8 cellular contexts compared by ENCODE assay signal in the genomic region with DNA sequence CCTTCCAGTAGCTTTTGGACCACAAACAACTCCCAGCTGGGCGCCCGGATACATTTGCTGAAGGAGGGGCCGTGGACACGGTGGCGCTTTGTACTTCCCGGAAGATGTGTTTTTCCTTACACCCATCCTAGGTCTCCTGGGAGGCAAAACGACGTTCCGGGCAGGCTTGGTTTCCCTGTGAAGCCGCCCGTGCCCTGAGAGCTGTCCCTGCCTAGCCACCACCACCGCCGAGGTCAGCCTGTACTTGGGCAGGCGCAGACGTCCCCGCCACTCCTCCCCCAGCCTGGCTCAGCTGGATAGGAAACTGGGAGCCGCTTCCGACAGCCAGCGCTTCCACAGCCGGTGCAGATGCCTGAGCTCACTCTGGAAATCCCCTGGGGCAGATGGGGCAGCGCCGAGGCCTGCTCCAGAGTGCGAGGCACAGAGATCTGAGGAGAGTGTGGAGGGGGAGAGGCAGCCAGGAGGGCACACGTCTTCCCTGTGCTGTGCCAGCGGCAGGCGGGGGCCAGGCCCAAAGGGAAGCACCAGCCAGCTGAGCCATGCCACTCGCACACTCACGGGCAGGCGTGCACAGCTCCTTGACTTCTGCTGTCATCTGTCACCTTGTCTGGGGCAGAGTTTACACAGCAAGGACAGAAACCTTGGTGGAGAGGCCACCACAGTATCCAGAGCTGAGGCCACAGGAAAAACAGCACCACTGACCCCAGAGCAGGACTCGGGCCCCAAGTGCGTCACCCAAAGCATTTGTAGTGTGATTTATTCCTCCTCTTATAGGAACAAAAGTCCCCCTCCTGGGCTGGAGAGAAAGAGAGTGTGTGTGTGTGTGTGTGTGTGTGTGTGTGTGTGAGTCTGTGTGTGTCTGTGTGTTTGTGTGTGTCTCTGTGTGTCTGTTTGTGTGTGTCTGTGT. TPM values are rescaled to one million over a fixed set of nuclear protein-coding genes. Genes with fewer than 3 reads are reported as not detected.
A peak's percentile ranks its signal among the peaks of the same experiment; 100 is the strongest.
DNase-seq lines count a peak whose midpoint lies in the region; ATAC-seq and TF ChIP-seq lines count a peak whose summit lies in the region.

No MANE protein-coding gene starts in this region.

- H3K27ac ChIP-seq in KMS-11 (peak overlapping the region; percentile 49), parathyroid adenoma (peak overlapping the region; percentile 70)

- H2AFZ ChIP-seq in KMS-11 (ENCODE audit: low read depth) (no peak overlapping the region), parathyroid adenoma (peak overlapping the region; percentile 16)

- no peak overlapping the region for H3K4me3 ChIP-seq in KMS-11 (IDR thresholded peaks at IDR 0.05; ENCODE audit: insufficient read depth, low read depth, low read length)
- H3K4me3 ChIP-seq in parathyroid adenoma (ENCODE audit: low read depth, low read length), result no peak overlapping the region

- H3K27ac Mint-ChIP-seq in activated naive CD8-positive, alpha-beta T cell treated with anti-CD3 and anti-CD28 coated beads for 36 hours, result peak overlapping the region; percentile 64

- H4K20me1 ChIP-seq in KMS-11 (ENCODE audit: insufficient read depth), result no peaks in the 10 kb centered on the region

- H3K9me3 ChIP-seq in parathyroid adenoma (ENCODE audit: control insufficient read depth, low read length), result no peaks in the 10 kb centered on the region

- ATAC-seq in HG02981 (IDR thresholded peaks at IDR 0.05; ENCODE audit: unreplicated experiment), result no peak
- ATAC-seq in GM21619 (IDR thresholded peaks at IDR 0.05; ENCODE audit: unreplicated experiment), result no peak

- H3K4me1 ChIP-seq in KMS-11 (ENCODE audit: low read depth, poor library complexity, severe bottlenecking) (peaks cover 87% of the 10 kb centered on the region), parathyroid adenoma (peaks cover 9% of the 10 kb centered on the region)

- H3K79me2 ChIP-seq in KMS-11 (ENCODE audit: insufficient read depth, low read depth), result peaks cover 59% of the 10 kb centered on the region; the same call in 1 of the 2 replicates
- H3K79me2 ChIP-seq in parathyroid adenoma, result no peaks in the 10 kb centered on the region

- peaks cover 33% of the 10 kb centered on the region for H3K4me1 Mint-ChIP-seq in activated naive CD8-positive, alpha-beta T cell treated with anti-CD3 and anti-CD28 coated beads for 36 hours

- no peaks in the 10 kb centered on the region for H3K27me3 ChIP-seq in KMS-11 (ENCODE audit: insufficient read depth, low read depth)
- H3K27me3 ChIP-seq in parathyroid adenoma (ENCODE audit: control insufficient read depth, insufficient read depth, low read length), result no peaks in the 10 kb centered on the region

- TF ChIP-seq CTCF in KMS-11 (conservative IDR thresholded peaks at IDR 0.05; ENCODE audit: low read depth, low read length) (no peak), parathyroid adenoma (IDR thresholded peaks at IDR 0.05) (no peak)

- intact Hi-C loops in head of caudate nucleus (cut with DNase I), result no loop called here

- peak overlapping the region; percentile 12; the same call in 1 of the 2 replicates for H3K9ac ChIP-seq in KMS-11
- no peak overlapping the region for H3K9ac ChIP-seq in parathyroid adenoma

- H3K4me2 ChIP-seq in KMS-11, result peak overlapping the region; percentile 26; the same call in 1 of the 2 replicates
- no peak overlapping the region for H3K4me2 ChIP-seq in parathyroid adenoma (ENCODE audit: low read length)

- H3K36me3 ChIP-seq in KMS-11 (ENCODE audit: insufficient read depth), result no peaks in the 10 kb centered on the region
- H3K36me3 ChIP-seq in parathyroid adenoma (ENCODE audit: control insufficient read depth, insufficient read depth, low read length), result no peaks in the 10 kb centered on the region

- no peaks in the 10 kb centered on the region for H3K9me3 Mint-ChIP-seq in activated naive CD8-positive, alpha-beta T cell treated with anti-CD3 and anti-CD28 coated beads for 36 hours

- H3K27me3 Mint-ChIP-seq in activated naive CD8-positive, alpha-beta T cell treated with anti-CD3 and anti-CD28 coated beads for 36 hours, result no peaks in the 10 kb centered on the region

- peaks cover 2% of the 10 kb centered on the region for H3K36me3 Mint-ChIP-seq in activated naive CD8-positive, alpha-beta T cell treated with anti-CD3 and anti-CD28 coated beads for 36 hours

- DNase-seq in COLO668 (lab: John Stamatoyannopoulos, UW; ENCODE audit: unreplicated experiment), result peak; percentile 82
- no peak for DNase-seq in activated naive CD8-positive, alpha-beta T cell treated with anti-CD3 and anti-CD28 coated beads for 36 hours
- DNase-seq in head of caudate nucleus, result peak in 41 of 42 donors; percentile 38 to 82 (median 63)
- no peak for DNase-seq in NOMO-1 treated with dmso at 0.1 percent for 144 hours (lab: John Stamatoyannopoulos, UW; ENCODE audit: unreplicated experiment)

- no peak overlapping the region for H3K4me3 Mint-ChIP-seq in activated naive CD8-positive, alpha-beta T cell treated with anti-CD3 and anti-CD28 coated beads for 36 hours

RNA-seq across cellular contexts. Expression of gene RHBDF2, which starts 3.0 kb away (rescaled TPM):
- 10 to 100 TPM; 20.7 to 22.2 TPM for total RNA-seq in activated naive CD8-positive, alpha-beta T cell treated with anti-CD3 and anti-CD28 coated beads for 36 hours

RNA-seq across cellular contexts. Expression of gene AANAT, which starts 30.8 kb away (rescaled TPM):
- under 1 TPM in 1 of 2 experiments, not detected in 1; 0.36 TPM for total RNA-seq in activated naive CD8-positive, alpha-beta T cell treated with anti-CD3 and anti-CD28 coated beads for 36 hours

RNA-seq across cellular contexts. Expression of gene CYGB, which starts 39.3 kb away (rescaled TPM):
- under 1 TPM; 0.33 to 0.62 TPM for total RNA-seq in activated naive CD8-positive, alpha-beta T cell treated with anti-CD3 and anti-CD28 coated beads for 36 hours

RNA-seq across cellular contexts. Expression of gene PRCD, which starts 41.6 kb away (rescaled TPM):
- total RNA-seq in activated naive CD8-positive, alpha-beta T cell treated with anti-CD3 and anti-CD28 coated beads for 36 hours, result under 1 TPM; 0.36 to 0.66 TPM

RNA-seq across cellular contexts. Expression of gene UBE2O, which starts 45.3 kb away (rescaled TPM):
- total RNA-seq in activated naive CD8-positive, alpha-beta T cell treated with anti-CD3 and anti-CD28 coated beads for 36 hours, result 10 to 100 TPM; 37.7 to 38.4 TPM

Comparison
In these comparisons a context has a peak if more than half of its experiments do, and no peak if none do; other contexts are left out.
1. DNase-seq: peak in COLO668 (single experiment) and head of caudate nucleus (41 of 42); none in activated naive CD8-positive, alpha-beta T cell treated with anti-CD3 and anti-CD28 coated beads for 36 hours (single experiment) and NOMO-1 treated with dmso at 0.1 percent for 144 hours (single experiment).